ENCODE assay signal across 8 cellular contexts in the genomic region with DNA sequence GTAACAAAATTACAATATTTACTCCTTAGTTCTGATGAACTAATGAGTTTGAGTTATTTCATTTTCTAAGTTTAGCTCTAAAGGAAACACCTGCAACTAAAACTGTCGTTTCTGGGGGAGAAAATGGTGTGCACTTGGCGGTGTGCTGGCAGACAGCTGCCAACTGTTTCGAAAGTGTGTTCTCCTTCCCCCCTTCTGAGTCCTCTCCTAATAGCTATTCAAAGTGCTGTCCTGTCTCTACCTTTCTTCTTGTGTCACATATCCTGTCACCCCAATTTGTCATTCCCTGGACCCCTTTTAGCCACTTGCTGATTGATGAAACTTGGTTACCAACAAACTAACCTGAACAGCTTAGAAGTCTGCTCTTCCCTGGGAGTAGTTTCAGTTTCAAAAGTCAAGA. TPM values are rescaled to one million over a fixed set of nuclear protein-coding genes. Genes with fewer than 3 reads are reported as not detected.
DNase-seq lines count a peak whose midpoint lies in the region; ATAC-seq, FAIRE-seq and TF ChIP-seq lines count a peak whose summit lies in the region.

No MANE protein-coding gene starts in this region.

- H3K4me3 ChIP-seq in BLaER1 treated with 17β-estradiol and CSF1 and Interleukin-3, amounts not matched to agents 10 nM and 100 nM, result peak overlapping the region; percentile 22 to 65 (median 42); a peak in 16 of 20 replicates
- H3K4me3 ChIP-seq in K562 (no peak overlapping the region), HAP-1 (no peak overlapping the region)

- H4K20me1 ChIP-seq in BLaER1 treated with 17β-estradiol and CSF1 and Interleukin-3, amounts not matched to agents 10 nM and 100 nM, result no peaks in the 10 kb centered on the region
- no peaks in the 10 kb centered on the region for H4K20me1 ChIP-seq in K562 (replicated peaks; ENCODE audit: control insufficient read depth, insufficient read depth, low read length)

- H2AFZ ChIP-seq in K562 (ENCODE audit: low read depth, low read length), result peak overlapping the region; percentile 47; the same call in 1 of the 2 replicates

- H3K27me3 ChIP-seq in BLaER1 treated with 17β-estradiol and CSF1 and Interleukin-3, amounts not matched to agents 10 nM and 100 nM, result no peaks in the 10 kb centered on the region
- H3K27me3 ChIP-seq in K562 (ENCODE audit: control insufficient read depth in 2 of 2, insufficient read depth in 2 of 2, low read length in 2 of 2) (peaks cover 0 to under 1% of the 10 kb centered on the region in 2 experiments; a peak in 1 of 5 replicates), HAP-1 (ENCODE audit: low read depth) (no peaks in the 10 kb centered on the region)

- H3K9ac ChIP-seq in BLaER1 treated with 17β-estradiol and CSF1 and Interleukin-3, amounts not matched to agents 10 nM and 100 nM, result peak overlapping the region; percentile 55 to 84 (median 72); a peak in 20 of 22 replicates
- H3K9ac ChIP-seq in K562 (ENCODE audit: insufficient read depth in 1 of 2, low read depth in 2 of 2, low read length in 2 of 2), result no peak overlapping the region

- intact Hi-C loops in K562 (cut with micrococcal nuclease), result no loop called here

- TF ChIP-seq POLR2A in GM19193 (IDR thresholded peaks at IDR 0.05; ENCODE audit: extremely low read depth, insufficient read depth, insufficient read length) (peak; percentile 13), K562 (conservative IDR thresholded peaks at IDR 0.05) (no peak)

- peak overlapping the region; percentile 64 to 81 (median 75) for H3K4me2 ChIP-seq in BLaER1 treated with 17β-estradiol and CSF1 and Interleukin-3, amounts not matched to agents 10 nM and 100 nM
- no peak overlapping the region for H3K4me2 ChIP-seq in K562 (ENCODE audit: insufficient read depth, low read length)

- no peak for TF ChIP-seq CTCF in K562 (IDR thresholded peaks at IDR 0.05 in 2 of 3, conservative IDR thresholded peaks at IDR 0.05 in 1 of 3; ENCODE audit: insufficient read depth in 2 of 3, low read depth in 1 of 3, low read length in 3 of 3)

- no peaks in the 10 kb centered on the region for H3K36me3 ChIP-seq in BLaER1 treated with 17β-estradiol and CSF1 and Interleukin-3, amounts not matched to agents 10 nM and 100 nM
- H3K36me3 ChIP-seq in K562 (ENCODE audit: control insufficient read depth, insufficient read depth, low read length), result no peaks in the 10 kb centered on the region
- H3K36me3 ChIP-seq in HAP-1 (replicated peaks), result no peaks in the 10 kb centered on the region

- H3K79me2 ChIP-seq in K562 (ENCODE audit: control insufficient read depth, insufficient read depth, low read length), result peaks cover 8% of the 10 kb centered on the region

- no peaks in the 10 kb centered on the region for H3K9me1 ChIP-seq in K562 (ENCODE audit: control insufficient read depth, insufficient read depth, low read length)

- POLR2A ChIA-PET in K562 (lab: Yijun Ruan, JAX), result interaction anchor here (1.8 kb wide), 1 partner anchor 9 kb away, joined by 10 read pairs; no protein-coding TSS in a partner anchor

- 24% methylated on average over 3 of the region's 3 CpGs for WGBS in K562 (ENCODE audit: insufficient coverage, low coverage, missing lambda C conversion rate)

- FAIRE-seq in K562 (lab: Jason Lieb, UNC) (no peak), HTR-8/SVneo (lab: Jason Lieb, UNC) (no peak)

- TF ChIP-seq RAD21 in K562 (CRISPR knock-in tag; conservative IDR thresholded peaks at IDR 0.05 in 1 of 2, IDR thresholded peaks at IDR 0.05 in 1 of 2), result no peak

- in situ Hi-C loops in K562 (cut with MboI) (no loop called here), HAP-1 (cut with MboI; ENCODE audit: low sequenced_read_pairs) (no loop called here)

- ATAC-seq in HG03196 (IDR thresholded peaks at IDR 0.05; ENCODE audit: unreplicated experiment), result peak; percentile 53
- ATAC-seq in K562, result no peak

- no TSS peak for BruUV-seq in K562 (replicated peaks; lab: Mats Ljungman, UMichigan)

- DNase-seq in K562 (ENCODE audit: extremely low read depth in 1 of 4, low spot score in 3 of 4) (no peak), COR-L47 (lab: John Stamatoyannopoulos, UW) (no peak), AG08396 (ENCODE audit: low spot score) (no peak), HAP-1 (ENCODE audit: low spot score in 2 of 2) (no peak), HTR-8/SVneo (ENCODE audit: insufficient read length, low spot score) (no peak)

- no peak for TF ChIP-seq EP300 in K562 (IDR thresholded peaks at IDR 0.05; ENCODE audit: low read length)

- H3K9me3 ChIP-seq in BLaER1 treated with 17β-estradiol and CSF1 and Interleukin-3, amounts not matched to agents 10 nM and 100 nM (replicated peaks in 1 of 11), result no peaks in the 10 kb centered on the region
- H3K9me3 ChIP-seq in K562 (replicated peaks; ENCODE audit: control insufficient read depth, insufficient read depth, low read depth, low read length) (no peaks in the 10 kb centered on the region), HAP-1 (no peaks in the 10 kb centered on the region)

- CTCF ChIA-PET in K562 (lab: Yijun Ruan, JAX; ENCODE audit: low intra/inter-chr PET ratio), result no interaction called here

- peak overlapping the region; percentile 12 to 100 (median 91); a peak in 20 of 22 replicates for H3K27ac ChIP-seq in BLaER1 treated with 17β-estradiol and CSF1 and Interleukin-3, amounts not matched to agents 10 nM and 100 nM
- no peak overlapping the region for H3K27ac ChIP-seq in K562 (ENCODE audit: extremely low read depth, low read depth, low read length)

- H3K4me1 ChIP-seq in BLaER1 treated with 17β-estradiol and CSF1 and Interleukin-3, amounts not matched to agents 10 nM and 100 nM, result peaks cover 48 to 79% (median 64%) of the 10 kb centered on the region in 10 experiments
- H3K4me1 ChIP-seq in K562 (replicated peaks in 1 of 2; ENCODE audit: control insufficient read depth in 2 of 2, insufficient read depth in 2 of 2, low read length in 2 of 2), result peaks cover 0 to 11% of the 10 kb centered on the region in 2 experiments; a peak in 3 of 5 replicates
- H3K4me1 ChIP-seq in HAP-1, result peaks cover 17% of the 10 kb centered on the region

RNA-seq across cellular contexts. Expression of a gene that starts 4.9 kb away (rescaled TPM):
- total RNA-seq in K562 (2011; cell fraction: chromatin; rRNA removed; ENCODE audit: low replicate concordance), result 4.2 and 10.1 TPM in 2 replicates
- 3.0 and 3.3 TPM in 2 replicates for total RNA-seq in K562 (2011; cell fraction: nucleolus; rRNA removed)
- total RNA-seq in K562 (2011; cell fraction: nucleoplasm; rRNA removed), result 6.1 and 12.7 TPM in 2 replicates
- total RNA-seq in K562 (2014; rRNA removed), result 19.6 and 19.7 TPM in 2 replicates
- 27.2 and 30.0 TPM in 2 replicates for total RNA-seq in K562 (2014; rRNA removed; fragmentation: Illumina TruSeq; extraction: Trizol)
- 25.8 and 28.5 TPM in 2 replicates for total RNA-seq in K562 (2015; rRNA removed; fragmentation: Illumina TruSeq; extraction: Trizol)
- 22.0 and 22.4 TPM in 2 replicates for total RNA-seq in K562 (2021)
- polyA plus RNA-seq in K562 (2011; rRNA removed), result 25.8 and 32.6 TPM in 2 replicates
- 11.5 and 16.4 TPM in 2 replicates for polyA plus RNA-seq in K562 (2011; cell fraction: cytosol; rRNA removed)
- 6.1 and 7.8 TPM in 2 replicates for polyA plus RNA-seq in K562 (2011; cell fraction: nucleus; rRNA removed)
- polyA plus RNA-seq in K562 (2012), result 19.3 and 26.0 TPM in 2 replicates
- 24.6 and 28.9 TPM in 2 replicates for polyA plus RNA-seq in K562 (2014; fragmentation: Illumina TruSeq; extraction: Trizol)
- 10 to 100 TPM; 11.6 to 14.9 TPM for polyA plus RNA-seq in K562 (2014; fragmentation: Nextera tagmentation; extraction: Ambion mirVana)
- 18.8 and 20.6 TPM in 2 replicates for polyA plus RNA-seq in K562 (2014; rRNA removed)
- 34.0 and 34.2 TPM in 2 replicates for polyA minus RNA-seq in K562 (2011; rRNA and poly(A)+ RNA removed)
- 12.6 and 13.2 TPM in 2 replicates for polyA minus RNA-seq in K562 (2011; cell fraction: cytosol; rRNA and poly(A)+ RNA removed)
- polyA minus RNA-seq in K562 (2011; cell fraction: nucleus; rRNA and poly(A)+ RNA removed), result 3.6 and 7.0 TPM in 2 replicates

RNA-seq across cellular contexts. Expression of a gene that starts 42.3 kb away (rescaled TPM):
- 0.23 and 0.56 TPM in 2 replicates for total RNA-seq in K562 (2011; cell fraction: chromatin; rRNA removed; ENCODE audit: low replicate concordance)
- not detected in 2 replicates for total RNA-seq in K562 (2011; cell fraction: nucleolus; rRNA removed)
- total RNA-seq in K562 (2011; cell fraction: nucleoplasm; rRNA removed), result not detected in 2 replicates
- total RNA-seq in K562 (2014; rRNA removed) (not detected in 2 replicates), K562 (2014; rRNA removed; fragmentation: Illumina TruSeq; extraction: Trizol) (not detected in 2 replicates), K562 (2015; rRNA removed; fragmentation: Illumina TruSeq; extraction: Trizol) (not detected in 2 replicates), K562 (2021) (not detected in 2 replicates)
- polyA plus RNA-seq in K562 (2011; rRNA removed) (0.10 and 0.18 TPM in 2 replicates), K562 (2014; fragmentation: Illumina TruSeq; extraction: Trizol) (0.13 TPM in 1 of 2 replicates, not detected in the other), K562 (2014; fragmentation: Nextera tagmentation; extraction: Ambion mirVana) (not detected), K562 (2014; rRNA removed) (0.09 TPM in 1 of 2 replicates, not detected in the other)
- not detected in 2 replicates for polyA plus RNA-seq in K562 (2011; cell fraction: cytosol; rRNA removed)
- polyA plus RNA-seq in K562 (2011; cell fraction: nucleus; rRNA removed), result 0.60 and 1.1 TPM in 2 replicates
- 0.04 and 0.06 TPM in 2 replicates for polyA plus RNA-seq in K562 (2012)
- not detected in 2 replicates for polyA minus RNA-seq in K562 (2011; rRNA and poly(A)+ RNA removed)
- polyA minus RNA-seq in K562 (2011; cell fraction: cytosol; rRNA and poly(A)+ RNA removed), result not detected in 2 replicates
- polyA minus RNA-seq in K562 (2011; cell fraction: nucleus; rRNA and poly(A)+ RNA removed), result 0.22 TPM in 1 of 2 replicates, not detected in the other

RNA-seq across cellular contexts. Expression of a gene that starts 54.7 kb away (rescaled TPM):
- not detected in 2 replicates for total RNA-seq in K562 (2011; cell fraction: chromatin; rRNA removed; ENCODE audit: low replicate concordance)
- total RNA-seq in K562 (2011; cell fraction: nucleolus; rRNA removed), result not detected in 2 replicates
- not detected in 2 replicates for total RNA-seq in K562 (2011; cell fraction: nucleoplasm; rRNA removed)
- not detected in 2 replicates for total RNA-seq in K562 (2014; rRNA removed)
- total RNA-seq in K562 (2014; rRNA removed; fragmentation: Illumina TruSeq; extraction: Trizol), result not detected in 2 replicates
- total RNA-seq in K562 (2015; rRNA removed; fragmentation: Illumina TruSeq; extraction: Trizol), result 0.07 TPM in 1 of 2 replicates, not detected in the other
- total RNA-seq in K562 (2021), result 0.04 TPM in 1 of 2 replicates, not detected in the other
- polyA plus RNA-seq in K562 (2011; rRNA removed), result 0.03 and 0.24 TPM in 2 replicates
- 0.03 TPM in 1 of 2 replicates, not detected in the other for polyA plus RNA-seq in K562 (2011; cell fraction: cytosol; rRNA removed)
- polyA plus RNA-seq in K562 (2011; cell fraction: nucleus; rRNA removed), result 0.14 TPM in 1 of 2 replicates, not detected in the other
- 0.03 and 0.12 TPM in 2 replicates for polyA plus RNA-seq in K562 (2012)
- not detected in 2 replicates for polyA plus RNA-seq in K562 (2014; fragmentation: Illumina TruSeq; extraction: Trizol)
- not detected for polyA plus RNA-seq in K562 (2014; fragmentation: Nextera tagmentation; extraction: Ambion mirVana)
- polyA plus RNA-seq in K562 (2014; rRNA removed), result not detected in 2 replicates
- 0.15 TPM in 1 of 2 replicates, not detected in the other for polyA minus RNA-seq in K562 (2011; rRNA and poly(A)+ RNA removed)
- not detected in 2 replicates for polyA minus RNA-seq in K562 (2011; cell fraction: cytosol; rRNA and poly(A)+ RNA removed)
- polyA minus RNA-seq in K562 (2011; cell fraction: nucleus; rRNA and poly(A)+ RNA removed), result not detected in 2 replicates

Comparison
In these comparisons a context has a peak if more than half of its experiments do, and no peak if none do; other contexts are left out.
1. H3K4me3 ChIP-seq: peak in BLaER1 treated with 17β-estradiol and CSF1 and Interleukin-3, amounts not matched to agents 10 nM and 100 nM (10 of 10); none in K562 (single experiment) and HAP-1 (single experiment).
2. H3K9ac ChIP-seq: peak in BLaER1 treated with 17β-estradiol and CSF1 and Interleukin-3, amounts not matched to agents 10 nM and 100 nM (11 of 11); none in K562 (0 of 2).